In genomic region chr7:100573691-100574361, GRCh38 we compare ENCODE assay signal across 17 cellular contexts. TPM values are rescaled to one million over a fixed set of nuclear protein-coding genes. Genes with fewer than 3 reads are reported as not detected.
A peak's percentile ranks its signal among the peaks of the same experiment; 100 is the strongest.
DNase-seq lines count a peak whose midpoint lies in the region; ATAC-seq, FAIRE-seq and TF ChIP-seq lines count a peak whose summit lies in the region.
"Had no signal": no experiment of that assay in that cellular context is flagged by ENCODE, and none has a peak within 500 bp of the region (broad histone marks: within the 10 kb centered on the region; RNA-seq: fewer than 3 reads in every experiment).

TSS of gene SAP25 (minus strand) at chr7:100573900. CDS start at chr7:100573742, 158 bp downstream.

- no peak for FAIRE-seq in GM12878 (lab: Jason Lieb, UNC)

- CTCF ChIA-PET in GM12878 (lab: Yijun Ruan, JAX), result no interaction called here
- CTCF ChIA-PET in naive thymus-derived CD4-positive, alpha-beta T cell (lab: Charles Lee), result no interaction called here

- H3K27ac ChIP-seq in BLaER1 (no peak within 1 kb of the TSS), GM23338 (ENCODE audit: low read depth) (no peak within 1 kb of the TSS), GM12878 (ENCODE audit: control insufficient read depth, insufficient read depth) (no peak within 1 kb of the TSS)
- no peak within 1 kb of the TSS for H3K27ac ChIP-seq in naive thymus-derived CD4-positive, alpha-beta T cell (ENCODE audit: low read depth, low read length)
- H3K27ac ChIP-seq: neutrophil, suprapubic skin had no signal

- TF ChIP-seq CTCF in GM23338 (conservative IDR thresholded peaks at IDR 0.05; ENCODE audit: low read depth in 2 of 2) (peak; percentile 65 to 73), GM12878 (IDR thresholded peaks at IDR 0.05 in 2 of 3, conservative IDR thresholded peaks at IDR 0.05 in 1 of 3; ENCODE audit: control insufficient read depth in 2 of 3, extremely low read depth in 1 of 3, insufficient read depth in 1 of 3, low read depth in 3 of 3, low read length in 3 of 3) (no peak)

- H3K79me2 ChIP-seq in GM23338 (replicated peaks; ENCODE audit: insufficient read depth) (no peaks in the 10 kb centered on the region), GM12878 (ENCODE audit: control insufficient read depth, insufficient read depth, low read length) (no peaks in the 10 kb centered on the region)

- RAD21 ChIA-PET in GM12878 (lab: Charles Lee; ENCODE audit: unreplicated experiment), result no interaction called here

- H3K36me3 ChIP-seq in BLaER1 (peaks cover 71% of the 10 kb centered on the region), GM23338 (ENCODE audit: insufficient read depth) (peaks cover 5% of the 10 kb centered on the region; the same call in 1 of the 2 replicates), GM12878 (ENCODE audit: control insufficient read depth in 2 of 2, insufficient read depth in 2 of 2, low read length in 1 of 2) (peaks cover 0 to 11% of the 10 kb centered on the region in 2 experiments; a peak in 3 of 4 replicates)
- peaks cover 6 to 69% (median 27%) of the 10 kb centered on the region in 3 experiments for H3K36me3 ChIP-seq in naive thymus-derived CD4-positive, alpha-beta T cell (ENCODE audit: control insufficient read depth in 2 of 3, insufficient read depth in 3 of 3, low read length in 3 of 3)

- H3K4me1 Mint-ChIP-seq in GM23338, result peaks cover 24% of the 10 kb centered on the region
- H3K4me1 Mint-ChIP-seq in naive thymus-derived CD4-positive, alpha-beta T cell, result peaks cover 6 to 30% (median 16%) of the 10 kb centered on the region in 7 donors

- POLR2A ChIA-PET in GM12878 (lab: Charles Lee), result no interaction called here
- POLR2A ChIA-PET in naive thymus-derived CD4-positive, alpha-beta T cell (lab: Charles Lee), result interaction anchor here (1.0 to 1.4 kb wide), 3 partner anchors 9 to 126 kb away, joined by 3 to 8 read pairs (median 4); no protein-coding TSS in a partner anchor

- no peak within 1 kb of the TSS for H3K4me3 Mint-ChIP-seq in GM23338
- no peak within 1 kb of the TSS for H3K4me3 Mint-ChIP-seq in naive thymus-derived CD4-positive, alpha-beta T cell

- no peak for TF ChIP-seq EP300 in GM12878 (IDR thresholded peaks at IDR 0.05; ENCODE audit: borderline replicate concordance in 1 of 2, control insufficient read depth in 1 of 2, low read depth in 2 of 2, low read length in 2 of 2)

- peaks cover 25% of the 10 kb centered on the region for H3K27me3 ChIP-seq in BLaER1
- H3K27me3 ChIP-seq in GM23338 (ENCODE audit: insufficient read depth), result peaks cover 12% of the 10 kb centered on the region; the same call in 1 of the 2 replicates
- no peaks in the 10 kb centered on the region for H3K27me3 ChIP-seq in GM12878 (replicated peaks in 1 of 2; ENCODE audit: control insufficient read depth in 2 of 2, insufficient read depth in 2 of 2, low read length in 1 of 2)
- no peaks in the 10 kb centered on the region for H3K27me3 ChIP-seq in naive thymus-derived CD4-positive, alpha-beta T cell (ENCODE audit: control insufficient read depth in 2 of 2, insufficient read depth in 2 of 2, low read length in 2 of 2)
- H3K27me3 ChIP-seq: suprapubic skin had no signal

- TF ChIP-seq RAD21 in GM12878 (IDR thresholded peaks at IDR 0.05; ENCODE audit: insufficient read depth, low read depth, low read length), result no peak

- peak; percentile 37; the same call in 1 of the 2 replicates for TF ChIP-seq POLR2A in GM12878 (IDR thresholded peaks at IDR 0.05; ENCODE audit: low read depth, low read length)

- no TSS peak for BruUV-seq in GM12878 (replicated peaks; lab: Mats Ljungman, UMichigan)

- H3K4me2 ChIP-seq in BLaER1 (peak within 1 kb of the TSS; percentile 49), GM23338 (no peak within 1 kb of the TSS), GM12878 (ENCODE audit: control insufficient read depth, insufficient read depth) (no peak within 1 kb of the TSS)

- peak; percentile 80 for DNase-seq in GM23338 (ENCODE audit: low spot score)
- no peak for DNase-seq in GM12878 (ENCODE audit: low read depth, low spot score)
- no peak for DNase-seq in naive thymus-derived CD4-positive, alpha-beta T cell
- DNase-seq in activated gamma-delta T cell treated with Interleukin-2 at 50 U/mL for 16 hours, result no peak
- no peak for DNase-seq in SKM-1 (lab: John Stamatoyannopoulos, UW; ENCODE audit: unreplicated experiment)
- DNase-seq: activated CD4-positive, alpha-beta T cell treated with anti-CD3 and anti-CD28 coated beads for 1 hour; activated gamma-delta T cell; cerebellar nuclear complex; hypothalamus; Karpas-422; NCI-H2029; NCI-H774 had no signal

- SMC1A ChIA-PET in GM12878 (lab: Charles Lee; ENCODE audit: uncharacterized antibody, unreplicated experiment), result no interaction called here

- H3F3A ChIP-seq in GM23338 (replicated peaks; ENCODE audit: low read depth), result peaks cover 12% of the 10 kb centered on the region; the same call in 1 of the 2 replicates

- H3K36me3 Mint-ChIP-seq in GM23338 (ENCODE audit: low read depth), result peaks cover 12% of the 10 kb centered on the region
- H3K36me3 Mint-ChIP-seq in naive thymus-derived CD4-positive, alpha-beta T cell, result peaks cover 0 to 13% (median 2%) of the 10 kb centered on the region in 5 donors

- ATAC-seq in GM23338, result peak; percentile 5
- no peak for ATAC-seq in GM12878
- ATAC-seq in naive thymus-derived CD4-positive, alpha-beta T cell, result no peak
- ATAC-seq in GM21526 (IDR thresholded peaks at IDR 0.05; ENCODE audit: low FRiP score, unreplicated experiment), result no peak

- H2AFZ ChIP-seq in GM23338 (no peak within 1 kb of the TSS), GM12878 (ENCODE audit: control insufficient read depth, low read depth, low read length) (no peak within 1 kb of the TSS)

- H3K9ac ChIP-seq in BLaER1 (no peak within 1 kb of the TSS), GM12878 (ENCODE audit: control insufficient read depth, insufficient read depth, low read length) (no peak within 1 kb of the TSS)

- in situ Hi-C loops in GM12878 (cut with MboI), result no loop called here

- H3K27me3 Mint-ChIP-seq in GM23338 (ENCODE audit: insufficient read depth, low read depth, poor library complexity), result peaks cover 34% of the 10 kb centered on the region
- H3K27me3 Mint-ChIP-seq in naive thymus-derived CD4-positive, alpha-beta T cell, result peaks cover 0 to 4% (median 0%) of the 10 kb centered on the region in 5 donors

- no peak within 1 kb of the TSS; the same call in 1 of the 2 replicates for H3K27ac Mint-ChIP-seq in GM23338
- H3K27ac Mint-ChIP-seq in naive thymus-derived CD4-positive, alpha-beta T cell, result no peak within 1 kb of the TSS

- H3K9me2 ChIP-seq in GM23338 (ENCODE audit: insufficient read depth), result no peaks in the 10 kb centered on the region

- H3K4me1 ChIP-seq in BLaER1 (peaks cover 41% of the 10 kb centered on the region), GM23338 (ENCODE audit: insufficient read depth) (peaks cover 28% of the 10 kb centered on the region), GM12878 (ENCODE audit: control insufficient read depth, insufficient read depth, low read length) (peaks cover 22% of the 10 kb centered on the region)
- H3K4me1 ChIP-seq in naive thymus-derived CD4-positive, alpha-beta T cell (ENCODE audit: control insufficient read depth in 2 of 2, insufficient read depth in 2 of 2, low read length in 2 of 2), result peaks cover 18 to 24% of the 10 kb centered on the region in 2 donors

- no peaks in the 10 kb centered on the region for H3K9me3 Mint-ChIP-seq in GM23338
- no peaks in the 10 kb centered on the region for H3K9me3 Mint-ChIP-seq in naive thymus-derived CD4-positive, alpha-beta T cell

- H4K20me1 ChIP-seq in BLaER1 (peaks cover 75% of the 10 kb centered on the region), GM23338 (replicated peaks; ENCODE audit: insufficient read depth) (no peaks in the 10 kb centered on the region), GM12878 (ENCODE audit: control insufficient read depth, insufficient read depth) (no peaks in the 10 kb centered on the region)

- H3K4me3 ChIP-seq in BLaER1 (no peak within 1 kb of the TSS), GM23338 (no peak within 1 kb of the TSS), GM12878 (no peak within 1 kb of the TSS)
- no peak within 1 kb of the TSS for H3K4me3 ChIP-seq in naive thymus-derived CD4-positive, alpha-beta T cell (ENCODE audit: low read length)
- H3K4me3 ChIP-seq: lung, suprapubic skin had no signal

- H3K9me3 ChIP-seq in BLaER1, result no peaks in the 10 kb centered on the region
- H3K9me3 ChIP-seq in GM12878 (replicated peaks; ENCODE audit: control insufficient read depth, insufficient read depth, low read length), result no peaks in the 10 kb centered on the region
- no peaks in the 10 kb centered on the region for H3K9me3 ChIP-seq in naive thymus-derived CD4-positive, alpha-beta T cell (ENCODE audit: control insufficient read depth in 2 of 3, low read length in 3 of 3)
- H3K9me3 ChIP-seq: neutrophil, suprapubic skin had no signal

- intact Hi-C loops in GM12878 (cut with micrococcal nuclease; ENCODE audit: unreplicated experiment), result no loop called here
- intact Hi-C loops in naive thymus-derived CD4-positive, alpha-beta T cell (cut with micrococcal nuclease), result no loop called here

- WGBS in GM12878 (ENCODE audit: insufficient coverage, insufficient replicate concordance, low lambda C conversion rate, missing lambda C conversion rate), result 96% methylated on average over 51 of the region's 70 CpGs

TF ChIP-seq in GM23338, 12 proteins besides CTCF, POLR2A, EP300 and RAD21 (continues in another document):
- peak; percentile 35 for TF ChIP-seq POLR2AphosphoS5 (IDR thresholded peaks at IDR 0.05; ENCODE audit: low read depth)

RNA-seq across cellular contexts. Expression of gene SAP25, which starts in this region (rescaled TPM):
- 2.0 and 4.1 TPM in 2 replicates for total RNA-seq in GM23338 (2014; rRNA removed; shearing (Covaris generic))
- 3.8 and 3.9 TPM in 2 replicates for polyA plus RNA-seq in GM23338 (2016; fragmentation: Nextera tagmentation; extraction: Ambion mirVana)
- 2.1 TPM in 1 of 2 replicates, not detected in the other for total RNA-seq in GM12878 (2013; cell fraction: nucleolus; rRNA removed)
- 1.8 and 1.9 TPM in 2 replicates for total RNA-seq in GM12878 (2014; rRNA removed)
- 0.18 and 0.83 TPM in 2 replicates for total RNA-seq in GM12878 (2014; rRNA removed; fragmentation: Illumina TruSeq; extraction: Trizol)
- total RNA-seq in GM12878 (2021), result 7.0 and 8.3 TPM in 2 replicates
- 4.0 TPM for polyA plus RNA-seq in GM12878 (2011; ENCODE audit: low read depth)
- 0.19 and 0.60 TPM in 2 replicates for polyA plus RNA-seq in GM12878 (2011; rRNA removed)
- 0.81 and 1.7 TPM in 2 replicates for polyA plus RNA-seq in GM12878 (2011; cell fraction: cytosol; rRNA removed)
- 21.7 and 26.8 TPM in 2 replicates for polyA plus RNA-seq in GM12878 (2011; cell fraction: nucleus; rRNA removed)
- 5.1 and 6.3 TPM in 2 replicates for polyA plus RNA-seq in GM12878 (2012)
- 0.15 TPM in 1 of 2 replicates, not detected in the other for polyA plus RNA-seq in GM12878 (2014; fragmentation: Illumina TruSeq; extraction: Trizol)
- 1 to 10 TPM in 1 of 2 experiments, under 1 TPM in 1; 0.14 to 1.1 TPM for polyA plus RNA-seq in GM12878 (2014; fragmentation: Nextera tagmentation; extraction: Ambion mirVana)
- 8.6 and 12.5 TPM in 2 replicates for polyA plus RNA-seq in GM12878 (2014; rRNA removed)
- 1 to 10 TPM; 1.1 to 2.8 TPM for polyA plus RNA-seq in GM12878 (2016; fragmentation: Nextera tagmentation; extraction: Ambion mirVana)
- polyA minus RNA-seq in GM12878 (2011; rRNA and poly(A)+ RNA removed), result not detected in 2 replicates
- polyA minus RNA-seq in GM12878 (2011; cell fraction: cytosol; rRNA and poly(A)+ RNA removed), result not detected in 2 replicates
- polyA minus RNA-seq in GM12878 (2011; cell fraction: nucleus; rRNA and poly(A)+ RNA removed), result 1.5 and 3.0 TPM in 2 replicates
- 100 to 1,000 TPM in 2 of 5 experiments, 10 to 100 TPM in 3; 29.1 to 174 (median 71.3) TPM for total RNA-seq in naive thymus-derived CD4-positive, alpha-beta T cell
- polyA plus RNA-seq in naive thymus-derived CD4-positive, alpha-beta T cell, result under 1 TPM in 1 of 2 donors, not detected in 1; 0.48 TPM

Comparison
In these comparisons a context has a peak if more than half of its experiments do, and no peak if none do; other contexts are left out.
1. CTCF ChIP-seq: peak in GM23338 (2 of 2); none in GM12878 (0 of 3).